12 cellular contexts compared by ENCODE assay signal in the genomic region with DNA sequence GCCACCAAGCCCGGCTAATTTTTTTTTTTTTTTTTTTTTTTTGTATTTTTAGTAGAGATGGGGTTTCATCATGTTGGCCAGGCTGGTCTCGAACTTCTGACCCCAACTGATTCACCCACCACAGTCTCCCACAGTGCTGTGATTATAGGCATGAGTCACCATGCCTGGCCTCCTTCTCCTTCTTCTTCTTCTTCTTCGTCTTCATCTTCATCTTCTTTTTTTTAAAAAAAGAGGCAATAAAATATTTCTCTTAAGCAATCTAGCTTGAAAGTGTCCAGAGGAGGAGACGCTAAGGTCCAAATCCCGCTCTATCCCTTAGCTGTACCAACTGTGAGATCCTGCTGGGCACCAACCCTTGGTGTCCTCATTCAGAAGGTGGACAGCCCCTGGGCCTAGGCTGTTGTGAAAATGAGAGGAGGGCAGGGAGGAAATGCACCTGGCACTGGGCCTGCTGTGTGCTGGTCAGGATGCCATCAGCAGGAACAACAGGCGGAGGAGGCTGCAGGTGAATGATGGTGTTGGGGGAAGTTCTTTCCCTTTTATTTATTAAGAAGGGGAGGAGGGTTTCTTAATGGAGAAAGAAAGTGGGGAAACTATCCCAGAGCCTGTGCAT.
DNase-seq lines count a peak whose midpoint lies in the region; ATAC-seq and FAIRE-seq lines count a peak whose summit lies in the region.
"Had no signal": no experiment of that assay in that cellular context is flagged by ENCODE, and none has a peak within 500 bp of the region (broad histone marks: within the 10 kb centered on the region; RNA-seq: fewer than 3 reads in every experiment).

No MANE protein-coding gene starts in this region.

- ATAC-seq in HG03039 (IDR thresholded peaks at IDR 0.05; ENCODE audit: unreplicated experiment) (no peak), GM21367 (IDR thresholded peaks at IDR 0.05; ENCODE audit: unreplicated experiment) (no peak)

- FAIRE-seq in RCC 7860 (lab: Jason Lieb, UNC) (peak; percentile 12), urothelium cell line (lab: Jason Lieb, UNC) (no peak)

- peak; percentile 34 for DNase-seq in activated CD4-positive, alpha-beta T cell treated with anti-CD3 and anti-CD28 coated beads for 48 hours
- no peak for DNase-seq in activated CD4-positive, alpha-beta T cell treated with anti-CD3 and anti-CD28 coated beads, Interleukin-2, amount 50 U/mL, for 48 hours
- DNase-seq in RCC 7860 (ENCODE audit: low spot score) (peak; percentile 52), fibroblast of gingiva (ENCODE audit: low read depth) (peak; percentile 26), urothelium cell line (ENCODE audit: low spot score) (peak; percentile 37), DMS79 (lab: John Stamatoyannopoulos, UW) (no peak)
- DNase-seq: GDM1, NCI-H187, substantia nigra, T-helper 9 cell had no signal

Comparison
In these comparisons a context has a peak if more than half of its experiments do, and no peak if none do; other contexts are left out.
1. DNase-seq: peak in activated CD4-positive, alpha-beta T cell treated with anti-CD3 and anti-CD28 coated beads for 48 hours (single experiment), RCC 7860 (single experiment), fibroblast of gingiva (single experiment) and urothelium cell line (single experiment); none in activated CD4-positive, alpha-beta T cell treated with anti-CD3 and anti-CD28 coated beads, Interleukin-2, amount 50 U/mL, for 48 hours (0 of 2) and DMS79 (single experiment).